In the genomic region with DNA sequence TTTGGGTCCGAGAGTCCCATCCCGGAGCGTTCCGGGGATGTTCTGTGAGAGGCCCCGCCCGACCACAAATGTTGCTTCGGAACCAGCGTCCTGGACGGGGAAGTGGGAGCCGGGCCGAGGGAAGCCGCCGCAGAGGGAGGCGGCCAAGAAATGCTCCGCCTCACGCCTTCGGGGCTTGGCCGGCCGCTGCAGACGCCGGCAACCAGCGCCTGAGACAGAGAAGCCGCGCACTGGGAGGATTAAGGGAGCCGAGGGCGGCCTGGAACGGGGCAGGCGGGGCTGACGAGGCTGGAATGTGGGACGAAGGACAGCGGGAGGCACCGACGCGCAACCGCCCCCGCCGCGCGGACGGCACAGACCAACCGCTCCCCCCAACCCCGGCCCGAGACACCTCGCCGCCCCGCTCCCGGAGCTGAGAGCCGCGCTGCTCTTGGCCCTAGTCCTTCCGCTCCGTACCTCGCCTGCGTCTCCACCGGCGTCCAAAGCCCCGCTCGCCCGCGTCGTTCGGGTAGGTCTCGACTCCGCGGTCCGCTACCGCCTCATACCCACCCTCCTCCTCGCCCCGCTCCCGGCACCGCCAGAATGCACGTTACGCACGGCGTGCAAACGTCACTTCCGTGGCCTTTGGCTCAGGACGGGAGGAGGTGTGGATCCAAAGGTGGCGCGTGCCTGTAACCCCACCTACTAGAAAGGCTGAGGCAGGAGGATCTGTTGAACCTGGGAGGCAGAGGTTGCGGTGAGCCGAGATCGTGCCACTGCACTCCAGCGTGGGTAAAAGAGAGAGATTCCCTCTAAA, we compare ENCODE assay signal across 1 cellular context.
TF ChIP-seq lines count a peak whose summit lies in the region.

No MANE protein-coding gene starts in this region.

TF ChIP-seq in K562, 482 proteins besides CTCF, POLR2A, EP300 and RAD21 (continued from another document and continues in another):
- no peak for TF ChIP-seq E4F1 (CRISPR knock-in tag; IDR thresholded peaks at IDR 0.05; ENCODE audit: borderline replicate concordance)
- TF ChIP-seq, protein P1, sequence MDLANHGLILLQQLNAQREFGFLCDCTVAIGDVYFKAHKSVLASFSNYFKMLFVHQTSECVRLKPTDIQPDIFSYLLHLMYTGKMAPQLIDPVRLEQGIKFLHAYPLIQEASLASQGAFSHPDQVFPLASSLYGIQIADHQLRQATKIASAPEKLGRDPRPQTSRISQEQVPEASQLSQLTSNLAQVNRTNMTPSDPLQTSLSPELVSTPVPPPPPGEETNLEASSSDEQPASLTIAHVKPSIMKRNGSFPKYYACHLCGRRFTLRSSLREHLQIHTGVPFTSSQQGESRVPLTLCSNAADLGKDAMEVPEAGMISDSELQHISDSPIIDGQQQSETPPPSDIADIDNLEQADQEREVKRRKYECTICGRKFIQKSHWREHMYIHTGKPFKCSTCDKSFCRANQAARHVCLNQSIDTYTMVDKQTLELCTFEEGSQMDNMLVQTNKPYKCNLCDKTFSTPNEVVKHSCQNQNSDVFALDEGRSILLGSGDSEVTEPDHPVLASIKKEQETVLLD (IDR thresholded peaks at IDR 0.05) = peak; percentile 99
- TF ChIP-seq, protein P2, sequence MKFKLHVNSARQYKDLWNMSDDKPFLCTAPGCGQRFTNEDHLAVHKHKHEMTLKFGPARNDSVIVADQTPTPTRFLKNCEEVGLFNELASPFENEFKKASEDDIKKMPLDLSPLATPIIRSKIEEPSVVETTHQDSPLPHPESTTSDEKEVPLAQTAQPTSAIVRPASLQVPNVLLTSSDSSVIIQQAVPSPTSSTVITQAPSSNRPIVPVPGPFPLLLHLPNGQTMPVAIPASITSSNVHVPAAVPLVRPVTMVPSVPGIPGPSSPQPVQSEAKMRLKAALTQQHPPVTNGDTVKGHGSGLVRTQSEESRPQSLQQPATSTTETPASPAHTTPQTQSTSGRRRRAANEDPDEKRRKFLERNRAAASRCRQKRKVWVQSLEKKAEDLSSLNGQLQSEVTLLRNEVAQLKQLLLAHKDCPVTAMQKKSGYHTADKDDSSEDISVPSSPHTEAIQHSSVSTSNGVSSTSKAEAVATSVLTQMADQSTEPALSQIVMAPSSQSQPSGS (CRISPR knock-in tag; IDR thresholded peaks at IDR 0.05) = no peak
- TF ChIP-seq ZNF586 (CRISPR knock-in tag; conservative IDR thresholded peaks at IDR 0.05) = no peak
- peak; percentile 67 for TF ChIP-seq NFIC (IDR thresholded peaks at IDR 0.05)
- TF ChIP-seq ZNF785 (CRISPR knock-in tag; IDR thresholded peaks at IDR 0.05) = no peak
- TF ChIP-seq RNF2 (IDR thresholded peaks at IDR 0.05) = 0 out of 2 replicates have a peak, but pooled peaks have one; percentile 35
- TF ChIP-seq ZNF384 (IDR thresholded peaks at IDR 0.05; ENCODE audit: low read depth, low read length) = no peak
- TF ChIP-seq BRCA1 (IDR thresholded peaks at IDR 0.05) = no peak
- TF ChIP-seq BRCA1 (CRISPR knock-in tag; IDR thresholded peaks at IDR 0.05) = no peak
- no peak for TF ChIP-seq ERF (CRISPR knock-in tag; IDR thresholded peaks at IDR 0.05)
- no peak for TF ChIP-seq ILF3 (IDR thresholded peaks at IDR 0.05; ENCODE audit: borderline replicate concordance)
- TF ChIP-seq CREB3L1 (IDR thresholded peaks at IDR 0.05; ENCODE audit: borderline replicate concordance, low read depth) = peak; percentile 46; the same call in 1 of the 2 replicates
- TF ChIP-seq, protein P3, sequence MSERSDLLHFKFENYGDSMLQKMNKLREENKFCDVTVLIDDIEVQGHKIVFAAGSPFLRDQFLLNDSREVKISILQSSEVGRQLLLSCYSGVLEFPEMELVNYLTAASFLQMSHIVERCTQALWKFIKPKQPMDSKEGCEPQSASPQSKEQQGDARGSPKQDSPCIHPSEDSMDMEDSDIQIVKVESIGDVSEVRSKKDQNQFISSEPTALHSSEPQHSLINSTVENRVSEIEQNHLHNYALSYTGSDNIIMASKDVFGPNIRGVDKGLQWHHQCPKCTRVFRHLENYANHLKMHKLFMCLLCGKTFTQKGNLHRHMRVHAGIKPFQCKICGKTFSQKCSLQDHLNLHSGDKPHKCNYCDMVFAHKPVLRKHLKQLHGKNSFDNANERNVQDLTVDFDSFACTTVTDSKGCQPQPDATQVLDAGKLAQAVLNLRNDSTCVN (CRISPR knock-in tag; IDR thresholded peaks at IDR 0.05) = 0 out of 2 replicates have a peak, but pooled peaks have one; percentile 3
- TF ChIP-seq FIP1L1 (IDR thresholded peaks at IDR 0.05; ENCODE audit: low read depth, low read length, poor library complexity, severe bottlenecking) = no peak
- TF ChIP-seq TGIF2 (CRISPR knock-in tag; IDR thresholded peaks at IDR 0.05) = no peak
- TF ChIP-seq, protein P4, sequence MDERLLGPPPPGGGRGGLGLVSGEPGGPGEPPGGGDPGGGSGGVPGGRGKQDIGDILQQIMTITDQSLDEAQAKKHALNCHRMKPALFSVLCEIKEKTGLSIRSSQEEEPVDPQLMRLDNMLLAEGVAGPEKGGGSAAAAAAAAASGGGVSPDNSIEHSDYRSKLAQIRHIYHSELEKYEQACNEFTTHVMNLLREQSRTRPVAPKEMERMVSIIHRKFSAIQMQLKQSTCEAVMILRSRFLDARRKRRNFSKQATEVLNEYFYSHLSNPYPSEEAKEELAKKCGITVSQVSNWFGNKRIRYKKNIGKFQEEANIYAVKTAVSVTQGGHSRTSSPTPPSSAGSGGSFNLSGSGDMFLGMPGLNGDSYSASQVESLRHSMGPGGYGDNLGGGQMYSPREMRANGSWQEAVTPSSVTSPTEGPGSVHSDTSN (CRISPR knock-in tag; IDR thresholded peaks at IDR 0.05; ENCODE audit: low read depth) = no peak
- TF ChIP-seq, protein P4 (tag; conservative IDR thresholded peaks at IDR 0.05; ENCODE audit: low read depth) = no peak
- TF ChIP-seq RBM39 (optimal IDR thresholded peaks at IDR 0.05; ENCODE audit: low read depth, low read length) = no peak
- no peak for TF ChIP-seq ZNF449 (CRISPR knock-in tag; IDR thresholded peaks at IDR 0.05)
- TF ChIP-seq KDM2B (CRISPR knock-in tag; IDR thresholded peaks at IDR 0.05) = 0 out of 2 replicates have a peak, but pooled peaks have one; percentile 75
- TF ChIP-seq ZNF407 (IDR thresholded peaks at IDR 0.05; ENCODE audit: low read depth) = peak; percentile 61; the same call in 1 of the 2 replicates
- TF ChIP-seq MEF2D (tag; conservative IDR thresholded peaks at IDR 0.05; ENCODE audit: low read depth) = no peak
- TF ChIP-seq GTF2E2 (tag; IDR thresholded peaks at IDR 0.05) = no peak; the same call in 1 of the 2 replicates
- TF ChIP-seq PHF20 (IDR thresholded peaks at IDR 0.05; ENCODE audit: partially characterized antibody) = peak; percentile 76
- no peak for TF ChIP-seq ZNF12 (CRISPR knock-in tag; IDR thresholded peaks at IDR 0.05)
- no peak for TF ChIP-seq HMGN3 (IDR thresholded peaks at IDR 0.05; ENCODE audit: borderline replicate concordance, extremely low read depth, insufficient read length, low read depth, low read length)
- no peak for TF ChIP-seq GTF2A2 (tag; IDR thresholded peaks at IDR 0.05)
- TF ChIP-seq ADNP (tag; IDR thresholded peaks at IDR 0.05) = no peak
